ENCODE assay signal across 1 cellular context in genomic region chr5:141878186-141878770, GRCh38.
TF ChIP-seq lines count a peak whose summit lies in the region.

Gene PCDH1 (minus strand): TSS chr5:141878410. CDS start chr5:141878262, 148 bp downstream.

TF ChIP-seq in HepG2, 621 proteins besides CTCF, POLR2A, EP300 and RAD21 (continued from another document):
- no peak for TF ChIP-seq POGK (CRISPR knock-in tag; conservative IDR thresholded peaks at IDR 0.05)
- TF ChIP-seq SETDB1 (CRISPR knock-in tag; IDR thresholded peaks at IDR 0.05; ENCODE audit: borderline replicate concordance), result no peak
- no peak for TF ChIP-seq ZBTB7A (CRISPR knock-in tag; IDR thresholded peaks at IDR 0.05)
- TF ChIP-seq NONO (IDR thresholded peaks at IDR 0.05), result no peak
- TF ChIP-seq NONO (CRISPR knock-in tag; conservative IDR thresholded peaks at IDR 0.05), result no peak
- 0 out of 2 replicates have a peak, but pooled peaks have one; percentile 46 for TF ChIP-seq ATF7-NPFF (CRISPR knock-in tag; IDR thresholded peaks at IDR 0.05; ENCODE audit: low read depth)
- peak; percentile 14 for TF ChIP-seq SKI (IDR thresholded peaks at IDR 0.05; ENCODE audit: partially characterized antibody)
